In genomic region chr15:45279024-45279697, GRCh38 we compare ENCODE assay signal across 8 cellular contexts. TPM values are rescaled to one million over a fixed set of nuclear protein-coding genes. Genes with fewer than 3 reads are reported as not detected.
DNase-seq lines count a peak whose midpoint lies in the region; ATAC-seq and TF ChIP-seq lines count a peak whose summit lies in the region.

No MANE protein-coding gene starts in this region.

- H3K27me3 Mint-ChIP-seq in T-helper 17 cell (peaks cover 2% of the 10 kb centered on the region), progenitor cell of endocrine pancreas (no peaks in the 10 kb centered on the region)

- no peak for TF ChIP-seq CTCF in progenitor cell of endocrine pancreas (IDR thresholded peaks at IDR 0.05; ENCODE audit: unreplicated experiment)

- no peaks in the 10 kb centered on the region for H3K36me3 Mint-ChIP-seq in T-helper 17 cell (ENCODE audit: low read depth)
- H3K36me3 Mint-ChIP-seq in progenitor cell of endocrine pancreas (ENCODE audit: insufficient read depth): no peaks in the 10 kb centered on the region

- peak; percentile 96 for ATAC-seq in GM18499 (IDR thresholded peaks at IDR 0.05; ENCODE audit: insufficient read depth, unreplicated experiment)
- peak; percentile 99 for ATAC-seq in HG02938 (IDR thresholded peaks at IDR 0.05; ENCODE audit: unreplicated experiment)
- ATAC-seq in T-helper 17 cell: peak; percentile 100
- peak; percentile 100 for ATAC-seq in left ventricle myocardium superior

- H3K4me1 Mint-ChIP-seq in T-helper 17 cell (peaks cover 5% of the 10 kb centered on the region), progenitor cell of endocrine pancreas (ENCODE audit: low read depth) (peaks cover 11% of the 10 kb centered on the region)

- H3K4me3 Mint-ChIP-seq in T-helper 17 cell (peak overlapping the region; percentile 89), progenitor cell of endocrine pancreas (ENCODE audit: low read depth) (peak overlapping the region; percentile 78)

- peak; percentile 96 for DNase-seq in NCI-H1694 treated with DMSO at 0.1 percent for 48 hours (lab: John Stamatoyannopoulos, UW)
- peak; percentile 89 to 98 (median 97) for DNase-seq in T-helper 17 cell
- peak; percentile 85 to 100 (median 98) for DNase-seq in anterior cingulate cortex (lab: John Stamatoyannopoulos, UW)
- peak; percentile 98 for DNase-seq in left ventricle myocardium superior
- DNase-seq in progenitor cell of endocrine pancreas (ENCODE audit: low spot score, unreplicated experiment): peak; percentile 97
- peak; percentile 99 for DNase-seq in ureter (ENCODE audit: low spot score)

- H3K9me3 ChIP-seq in T-helper 17 cell (ENCODE audit: control insufficient read depth, low read length, poor library complexity, severe bottlenecking): no peaks in the 10 kb centered on the region

- peak overlapping the region; percentile 90 for H3K27ac Mint-ChIP-seq in T-helper 17 cell
- H3K27ac Mint-ChIP-seq in progenitor cell of endocrine pancreas: peak overlapping the region; percentile 94

- intact Hi-C loops in left ventricle myocardium superior (cut with micrococcal nuclease): loop anchor here (1.0 kb wide), 1 partner anchor 79 kb away; no protein-coding TSS in a partner anchor

- no peaks in the 10 kb centered on the region for H3K9me3 Mint-ChIP-seq in progenitor cell of endocrine pancreas (ENCODE audit: low read depth)

RNA-seq across cellular contexts. Expression of gene SLC28A2, which starts 27.1 kb away (rescaled TPM):
- not detected for total RNA-seq in T-helper 17 cell
- not detected for total RNA-seq in left ventricle myocardium superior
- total RNA-seq in progenitor cell of endocrine pancreas: 1.2 and 1.7 TPM in 2 replicates
- not detected for total RNA-seq in ureter

Comparison
In these comparisons a context has a peak if more than half of its experiments do, and no peak if none do; other contexts are left out.
1. Peak in every context shown above with its lines: DNase-seq and ATAC-seq.